Comparison of ENCODE assay signal across 20 cellular contexts in the genomic region with DNA sequence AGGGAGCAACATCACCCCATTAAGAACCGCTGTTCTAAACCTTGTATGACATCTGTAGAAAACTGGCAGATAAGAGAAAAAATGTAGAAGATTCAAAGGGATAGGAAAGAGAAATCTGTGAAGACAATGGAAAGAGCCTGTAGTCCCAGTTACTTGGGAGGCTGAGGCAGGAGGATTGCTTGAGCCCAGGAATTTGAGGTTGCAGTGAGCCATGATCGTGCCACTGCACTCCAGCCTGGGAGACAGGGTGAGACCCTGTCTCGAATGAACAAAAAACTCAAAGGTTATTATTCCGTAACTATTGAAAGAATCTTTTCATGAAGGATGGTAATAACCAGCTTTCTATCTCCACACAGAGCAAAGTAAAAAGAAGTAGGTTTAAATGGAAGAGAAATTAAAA. TPM values are rescaled to one million over a fixed set of nuclear protein-coding genes. Genes with fewer than 3 reads are reported as not detected.
DNase-seq lines count a peak whose midpoint lies in the region; ATAC-seq, FAIRE-seq and TF ChIP-seq lines count a peak whose summit lies in the region.
"Had no signal": no experiment of that assay in that cellular context is flagged by ENCODE, and none has a peak within 500 bp of the region (broad histone marks: within the 10 kb centered on the region; RNA-seq: fewer than 3 reads in every experiment).

No MANE protein-coding gene starts in this region.

- H3K4me1 Mint-ChIP-seq in brain (peaks cover 65% of the 10 kb centered on the region), nephron progenitor cell (peaks cover 34% of the 10 kb centered on the region)

- H3K4me2 ChIP-seq in HepG2 (ENCODE audit: low read depth, low read length), result peak overlapping the region; percentile 80

- DNase-seq in HepG2 (ENCODE audit: low spot score), result no peak
- DNase-seq in right lobe of liver, result no peak
- DNase-seq in nephron progenitor cell, result no peak
- no peak for DNase-seq in stimulated activated CD4-positive, alpha-beta T cell treated with anti-CD3 and anti-CD28 coated beads, Interleukin-4, amount 100 ng/mL, for 4 hours
- no peak for DNase-seq in kidney tubule cell (ENCODE audit: low spot score)
- no peak for DNase-seq in activated CD4-positive, alpha-beta T cell treated with anti-CD3 and anti-CD28 coated beads, Interleukin-2, amount 50 U/mL, for 4 hours
- DNase-seq: AML-193; C1 segment of cervical spinal cord; CD4-positive, alpha-beta T cell; DMS153; DMS79 treated with DMSO at 0.1 percent for 48 hours; EL; HCEC 1CT; HFFc6 had no signal

- no peaks in the 10 kb centered on the region for H3K27me3 ChIP-seq in HepG2 (ENCODE audit: control insufficient read depth in 1 of 2, insufficient read depth in 2 of 2, low read length in 2 of 2)
- peaks cover 0 to 7% of the 10 kb centered on the region in 2 donors for H3K27me3 ChIP-seq in right lobe of liver

- H3K36me3 ChIP-seq in HepG2 (replicated peaks in 1 of 2; ENCODE audit: control insufficient read depth in 1 of 2, insufficient read depth in 2 of 2, low read length in 2 of 2) (no peaks in the 10 kb centered on the region), right lobe of liver (no peaks in the 10 kb centered on the region)

- H3K27ac Mint-ChIP-seq in brain, result peak overlapping the region in 3 of 5 experiments; percentile 72 to 92 (median 76)
- no peak overlapping the region for H3K27ac Mint-ChIP-seq in nephron progenitor cell
- H3K27ac Mint-ChIP-seq: CD4-positive, alpha-beta T cell; HFFc6 had no signal

- H3K4me3 ChIP-seq in HepG2 (replicated peaks in 1 of 3; ENCODE audit: insufficient read depth in 1 of 3, low read depth in 2 of 3, low read length in 3 of 3) (no peak overlapping the region; a peak in 1 of 6 replicates), right lobe of liver (no peak overlapping the region)
- H3K4me3 ChIP-seq: K562 had no signal

- in situ Hi-C loops in HepG2 (cut with HindIII; ENCODE audit: extremely low pct_ligation_motif_present, low pct_unique_long_range_greater_than_20kb), result no loop called here

- peak overlapping the region in 2 of 5 experiments; percentile 0 to 57 for H3K4me3 Mint-ChIP-seq in brain
- peak overlapping the region; percentile 4 for H3K4me3 Mint-ChIP-seq in nephron progenitor cell
- H3K4me3 Mint-ChIP-seq: CD4-positive, alpha-beta T cell; HFFc6 had no signal

- no peak overlapping the region for H3K9ac ChIP-seq in HepG2 (ENCODE audit: insufficient read depth, low read depth, low read length)

- H4K20me1 ChIP-seq in HepG2 (ENCODE audit: insufficient read depth, low read length), result no peaks in the 10 kb centered on the region

- ATAC-seq in HepG2, result no peak
- no peak for ATAC-seq in right lobe of liver
- ATAC-seq: K562 had no signal

- POLR2A ChIA-PET in HepG2 (lab: Yijun Ruan, JAX), result no interaction called here

- intact Hi-C loops in HepG2 (cut with micrococcal nuclease; ENCODE audit: unreplicated experiment), result no loop called here
- intact Hi-C loops in right lobe of liver (cut with DNase I), result no loop called here

- TF ChIP-seq CTCF in HepG2 (CRISPR knock-in tag; IDR thresholded peaks at IDR 0.05) (no peak), right lobe of liver (IDR thresholded peaks at IDR 0.05) (no peak), brain (conservative IDR thresholded peaks at IDR 0.05) (no peak), nephron progenitor cell (IDR thresholded peaks at IDR 0.05) (no peak)

- H3K4me1 ChIP-seq in HepG2 (ENCODE audit: insufficient read depth, low read length), result peaks cover 20% of the 10 kb centered on the region
- peaks cover 0 to 10% (median 0%) of the 10 kb centered on the region in 4 donors for H3K4me1 ChIP-seq in right lobe of liver

- H3K9me3 Mint-ChIP-seq in brain (peaks cover 0 to 6% (median 0%) of the 10 kb centered on the region in 5 experiments), nephron progenitor cell (peaks cover 44% of the 10 kb centered on the region)
- H3K9me3 Mint-ChIP-seq: CD4-positive, alpha-beta T cell; HFFc6 had no signal

- no peak for TF ChIP-seq POLR2A in HepG2 (IDR thresholded peaks at IDR 0.05; ENCODE audit: insufficient read depth in 1 of 2, low read depth in 2 of 2, low read length in 2 of 2)
- TF ChIP-seq POLR2A in right lobe of liver (IDR thresholded peaks at IDR 0.05), result no peak

- no peak overlapping the region for H2AFZ ChIP-seq in HepG2 (ENCODE audit: low read length)

- TF ChIP-seq EP300 in HepG2 (IDR thresholded peaks at IDR 0.05; ENCODE audit: low read depth in 2 of 2, low read length in 2 of 2) (no peak), HepG2 (CRISPR knock-in tag; IDR thresholded peaks at IDR 0.05; ENCODE audit: borderline replicate concordance) (no peak)

- CTCF ChIA-PET in HepG2 (lab: Yijun Ruan, JAX; ENCODE audit: low intra/inter-chr PET ratio, low total read pairs), result interaction anchor here (2.4 kb wide), 1 partner anchor 35 kb away, joined by 11 read pairs; no protein-coding TSS in a partner anchor

- H3K27me3 Mint-ChIP-seq in brain (peaks cover 15% of the 10 kb centered on the region), nephron progenitor cell (ENCODE audit: low read depth, poor library complexity) (peaks cover 7% of the 10 kb centered on the region)

- H3K36me3 Mint-ChIP-seq in brain (peaks cover under 1% of the 10 kb centered on the region), nephron progenitor cell (ENCODE audit: low read depth) (peaks cover 4% of the 10 kb centered on the region)

- H3K27ac ChIP-seq in HepG2 (ENCODE audit: extremely low read length, insufficient read depth, low read length), result no peak overlapping the region
- no peak overlapping the region for H3K27ac ChIP-seq in right lobe of liver
- H3K27ac ChIP-seq: 22Rv1 had no signal

- H3K79me2 ChIP-seq in HepG2 (ENCODE audit: insufficient read depth, low read length), result no peaks in the 10 kb centered on the region

- TF ChIP-seq RAD21 in HepG2 (CRISPR knock-in tag; IDR thresholded peaks at IDR 0.05), result no peak

- H3K9me3 ChIP-seq in HepG2 (ENCODE audit: low read length), result no peaks in the 10 kb centered on the region
- H3K9me3 ChIP-seq in right lobe of liver, result no peaks in the 10 kb centered on the region

- WGBS in HepG2 (ENCODE audit: low lambda C conversion rate), result 62% methylated on average over 4 of the region's 4 CpGs
- WGBS in right lobe of liver (ENCODE audit: insufficient coverage, low coverage, low lambda C conversion rate, missing lambda C conversion rate), result 54% methylated on average over 4 of the region's 4 CpGs

- no peak for FAIRE-seq in HepG2 (lab: Jason Lieb, UNC)
- FAIRE-seq: G401.6, GM19239, HTR-8/SVneo, K562 had no signal

- no TSS peak for BruUV-seq in HepG2 (replicated peaks; lab: Mats Ljungman, UMichigan)

TF ChIP-seq in HepG2, 621 proteins besides CTCF, POLR2A, EP300 and RAD21:
- TF ChIP-seq, protein P1, sequence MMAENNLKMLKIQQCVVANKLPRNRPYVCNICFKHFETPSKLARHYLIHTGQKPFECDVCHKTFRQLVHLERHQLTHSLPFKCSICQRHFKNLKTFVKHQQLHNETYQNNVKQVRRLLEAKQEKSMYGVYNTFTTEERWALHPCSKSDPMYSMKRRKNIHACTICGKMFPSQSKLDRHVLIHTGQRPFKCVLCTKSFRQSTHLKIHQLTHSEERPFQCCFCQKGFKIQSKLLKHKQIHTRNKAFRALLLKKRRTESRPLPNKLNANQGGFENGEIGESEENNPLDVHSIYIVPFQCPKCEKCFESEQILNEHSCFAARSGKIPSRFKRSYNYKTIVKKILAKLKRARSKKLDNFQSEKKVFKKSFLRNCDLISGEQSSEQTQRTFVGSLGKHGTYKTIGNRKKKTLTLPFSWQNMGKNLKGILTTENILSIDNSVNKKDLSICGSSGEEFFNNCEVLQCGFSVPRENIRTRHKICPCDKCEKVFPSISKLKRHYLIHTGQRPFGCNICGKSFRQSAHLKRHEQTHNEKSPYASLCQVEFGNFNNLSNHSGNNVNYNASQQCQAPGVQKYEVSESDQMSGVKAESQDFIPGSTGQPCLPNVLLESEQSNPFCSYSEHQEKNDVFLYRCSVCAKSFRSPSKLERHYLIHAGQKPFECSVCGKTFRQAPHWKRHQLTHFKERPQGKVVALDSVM (CRISPR knock-in tag; IDR thresholded peaks at IDR 0.05), result peak; percentile 96
- TF ChIP-seq ZFP1 (CRISPR knock-in tag; IDR thresholded peaks at IDR 0.05), result no peak

RNA-seq across cellular contexts. Expression of a gene that starts 1.6 kb away (rescaled TPM):
- total RNA-seq in HepG2 (2016; rRNA removed; fragmentation: Illumina TruSeq; extraction: Trizol), result 2.5 and 2.6 TPM in 2 replicates
- 0.53 and 0.81 TPM in 2 replicates for total RNA-seq in HepG2 (2016; cell fraction: cytosol; rRNA removed; fragmentation: Illumina TruSeq; extraction: Trizol; ENCODE audit: low read depth)
- 2.4 and 2.7 TPM in 2 replicates for total RNA-seq in HepG2 (2016; cell fraction: insoluble cytoplasmic fraction; rRNA removed; fragmentation: Illumina TruSeq; extraction: Trizol)
- total RNA-seq in HepG2 (2016; cell fraction: membrane; rRNA removed; fragmentation: Illumina TruSeq; extraction: Trizol), result 1.00 and 1.1 TPM in 2 replicates
- total RNA-seq in HepG2 (2016; cell fraction: nucleus; rRNA removed; fragmentation: Illumina TruSeq; extraction: Trizol), result 2.7 and 3.0 TPM in 2 replicates
- 1.8 and 1.9 TPM in 2 replicates for polyA plus RNA-seq in HepG2 (2011; rRNA removed)
- polyA plus RNA-seq in HepG2 (2011; cell fraction: cytosol; rRNA removed), result 2.3 and 2.4 TPM in 2 replicates
- 1.2 and 1.9 TPM in 2 replicates for polyA plus RNA-seq in HepG2 (2011; cell fraction: nucleus; rRNA removed)
- polyA plus RNA-seq in HepG2 (2012), result 1.6 and 1.9 TPM in 2 replicates
- polyA plus RNA-seq in HepG2 (2016; cell fraction: cytosol; fragmentation: Illumina TruSeq; extraction: Trizol; ENCODE audit: low read depth), result 0.17 and 0.18 TPM in 2 replicates
- 1.6 and 1.7 TPM in 2 replicates for polyA plus RNA-seq in HepG2 (2016; cell fraction: insoluble cytoplasmic fraction; fragmentation: Illumina TruSeq; extraction: Trizol; ENCODE audit: low read depth)
- polyA plus RNA-seq in HepG2 (2016; cell fraction: membrane; fragmentation: Illumina TruSeq; extraction: Trizol; ENCODE audit: low read depth), result 0.66 and 0.90 TPM in 2 replicates
- 2.5 and 2.8 TPM in 2 replicates for polyA plus RNA-seq in HepG2 (2016; cell fraction: nucleus; fragmentation: Illumina TruSeq; extraction: Trizol; ENCODE audit: insufficient read depth, low read depth)
- polyA minus RNA-seq in HepG2 (2011; rRNA and poly(A)+ RNA removed; ENCODE audit: low replicate concordance), result 1.7 and 8.7 TPM in 2 replicates
- 3.8 and 5.8 TPM in 2 replicates for polyA minus RNA-seq in HepG2 (2011; cell fraction: cytosol; rRNA and poly(A)+ RNA removed)
- 2.8 and 3.4 TPM in 2 replicates for polyA minus RNA-seq in HepG2 (2011; cell fraction: nucleus; rRNA and poly(A)+ RNA removed)
- 1 to 10 TPM; 3.5 to 5.5 (median 4.0) TPM for total RNA-seq in right lobe of liver
- 22.2 TPM for polyA plus RNA-seq in brain (ENCODE audit: insufficient read depth, low read depth, low replicate concordance)
- total RNA-seq: CD4-positive, alpha-beta T cell had no signal
